Comparison of ENCODE assay signal across 29 cellular contexts in the genomic region with DNA sequence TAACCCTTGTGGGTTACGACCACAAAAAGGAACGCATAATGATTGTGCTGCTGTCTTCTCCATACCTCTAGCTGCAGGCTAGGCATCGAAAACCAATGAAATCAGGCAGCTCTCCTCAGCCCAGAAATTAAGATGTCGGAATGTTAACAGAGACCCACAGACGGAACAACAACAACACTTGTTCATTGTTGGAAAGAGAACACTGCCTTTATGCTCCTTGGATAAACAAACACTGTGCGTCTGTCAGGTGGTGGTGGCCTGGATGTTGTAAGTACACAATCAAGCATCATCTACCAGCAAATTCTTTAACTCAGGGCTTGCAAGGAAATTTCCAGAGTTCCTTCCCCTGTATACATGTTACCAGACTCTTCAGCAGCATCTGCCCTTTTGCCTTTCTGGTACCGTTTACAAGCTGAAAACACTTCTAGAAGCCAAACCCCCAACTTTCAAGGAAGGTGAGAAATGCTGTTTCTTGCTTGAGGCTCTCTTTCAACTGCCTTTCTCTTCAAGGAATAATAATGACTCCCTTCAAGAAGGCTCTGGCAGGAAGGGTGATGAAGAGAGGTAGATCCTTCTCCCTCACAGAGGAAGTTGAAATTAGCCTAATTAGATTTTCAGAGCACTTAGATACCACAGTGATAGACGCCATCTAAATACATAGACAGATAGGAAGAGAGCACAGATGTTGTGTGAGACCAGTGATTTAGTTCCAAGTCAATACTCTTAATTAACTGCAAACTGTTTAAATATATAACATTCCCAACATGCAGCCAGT.
DNase-seq lines count a peak whose midpoint lies in the region; ATAC-seq and TF ChIP-seq lines count a peak whose summit lies in the region.
"Had no signal": no experiment of that assay in that cellular context is flagged by ENCODE, and none has a peak within 500 bp of the region (broad histone marks: within the 10 kb centered on the region; RNA-seq: fewer than 3 reads in every experiment).

No MANE protein-coding gene starts in this region.

- WGBS in esophagus muscularis mucosa = 76% methylated on average over 8 of the region's 8 CpGs

- H3K4me1 ChIP-seq in SJCRH30 (peaks cover 19% of the 10 kb centered on the region), esophagus muscularis mucosa (no peaks in the 10 kb centered on the region)
- H3K4me1 ChIP-seq: Peyer's patch had no signal

- DNase-seq in ELF-1 (ENCODE audit: low read depth, low spot score) (peak; percentile 42), SJCRH30 (peak; percentile 6 to 37), esophagus muscularis mucosa (ENCODE audit: extremely low spot score) (peak; percentile 47), midbrain (lab: John Stamatoyannopoulos, UW) (peak; percentile 4), epidermal melanocyte (ENCODE audit: insufficient read length, low spot score) (no peak), HCEC 1CT (no peak), progenitor cell of endocrine pancreas (ENCODE audit: low spot score, unreplicated experiment) (no peak)
- DNase-seq: activated CD4-positive, alpha-beta T cell treated with anti-CD3 and anti-CD28 coated beads, Interleukin-2, amount 10 ng/mL, durations not matched to agents 24 days and 14 days; activated CD8-positive, alpha-beta memory T cell treated with anti-CD3 and anti-CD28 coated beads for 24 hours; activated T-cell treated with anti-CD3 and anti-CD28 coated beads for 4 hours; amniotic stem cell; Calu3; CD4-positive, CD25-positive, alpha-beta regulatory T cell; DMS79; GDM1; GOT3; NCI-H1092; NCI-H187; NCI-H526; ovary; Peyer's patch; small intestine; stimulated activated naive B cell treated with anti-CD40 and anti-IgM and Interleukin-4, amounts not matched to agents 10 μg/mL and 1 μg/mL and 100 μg/mL, for 72 hours; WERI-Rb-1 had no signal

- peaks cover 64% of the 10 kb centered on the region for H3K27me3 Mint-ChIP-seq in progenitor cell of endocrine pancreas
- H3K27me3 Mint-ChIP-seq: activated CD4-positive, alpha-beta T cell treated with anti-CD3 and anti-CD28 coated beads, Interleukin-2, amount 10 ng/mL, durations not matched to agents 24 days and 14 days; activated naive CD4-positive, alpha-beta T cell treated with anti-CD3 and anti-CD28 coated beads, Interleukin-2, amount 50 U/mL, for 24 hours; CD4-positive, CD25-positive, alpha-beta regulatory T cell had no signal

- TF ChIP-seq CTCF in esophagus muscularis mucosa (IDR thresholded peaks at IDR 0.05) (no peak), progenitor cell of endocrine pancreas (IDR thresholded peaks at IDR 0.05; ENCODE audit: unreplicated experiment) (no peak)

- TF ChIP-seq POLR2A in esophagus muscularis mucosa (IDR thresholded peaks at IDR 0.05; ENCODE audit: low read depth) = no peak

- H3K9me3 ChIP-seq in SJCRH30 (replicated peaks) (no peaks in the 10 kb centered on the region), esophagus muscularis mucosa (peaks cover 0 to 15% (median 8%) of the 10 kb centered on the region in 4 donors)
- H3K9me3 ChIP-seq: ovary, Peyer's patch, thoracic aorta had no signal

- no peaks in the 10 kb centered on the region for H3K36me3 ChIP-seq in SJCRH30
- H3K36me3 ChIP-seq in esophagus muscularis mucosa = no peaks in the 10 kb centered on the region
- H3K36me3 ChIP-seq: ovary, Peyer's patch, thoracic aorta, WERI-Rb-1 had no signal

- intact Hi-C loops in esophagus muscularis mucosa (cut with DNase I) = no loop called here

- peaks cover 11% of the 10 kb centered on the region for H3K9me3 Mint-ChIP-seq in progenitor cell of endocrine pancreas (ENCODE audit: low read depth)
- H3K9me3 Mint-ChIP-seq: activated CD4-positive, alpha-beta T cell treated with anti-CD3 and anti-CD28 coated beads, Interleukin-2, amount 10 ng/mL, durations not matched to agents 24 days and 14 days had no signal

- ATAC-seq in GM21737 (IDR thresholded peaks at IDR 0.05; ENCODE audit: unreplicated experiment) = no peak
- ATAC-seq: K562; stimulated activated naive B cell treated with anti-CD40 and anti-IgM and Interleukin-4, amounts not matched to agents 10 μg/mL and 1 μg/mL and 100 μg/mL, for 72 hours had no signal

- no peak overlapping the region for H3K4me3 Mint-ChIP-seq in progenitor cell of endocrine pancreas (ENCODE audit: low read depth)
- H3K4me3 Mint-ChIP-seq: activated CD4-positive, alpha-beta T cell treated with anti-CD3 and anti-CD28 coated beads, Interleukin-2, amount 10 ng/mL, durations not matched to agents 24 days and 14 days; activated naive CD4-positive, alpha-beta T cell treated with anti-CD3 and anti-CD28 coated beads, Interleukin-2, amount 50 U/mL, for 24 hours; CD4-positive, CD25-positive, alpha-beta regulatory T cell; nephron; stimulated activated naive B cell treated with anti-CD40 and anti-IgM and Interleukin-4, amounts not matched to agents 10 μg/mL and 1 μg/mL and 100 μg/mL, for 72 hours had no signal

- TF ChIP-seq EP300 in esophagus muscularis mucosa (IDR thresholded peaks at IDR 0.05) = no peak

- H3K4me1 Mint-ChIP-seq in progenitor cell of endocrine pancreas (ENCODE audit: low read depth) = peaks cover 3% of the 10 kb centered on the region
- H3K4me1 Mint-ChIP-seq: activated CD4-positive, alpha-beta T cell treated with anti-CD3 and anti-CD28 coated beads, Interleukin-2, amount 10 ng/mL, durations not matched to agents 24 days and 14 days; activated naive CD4-positive, alpha-beta T cell treated with anti-CD3 and anti-CD28 coated beads, Interleukin-2, amount 50 U/mL, for 24 hours; CD4-positive, CD25-positive, alpha-beta regulatory T cell; stimulated activated naive B cell treated with anti-CD40 and anti-IgM and Interleukin-4, amounts not matched to agents 10 μg/mL and 1 μg/mL and 100 μg/mL, for 72 hours had no signal

- no peak overlapping the region for H3K27ac Mint-ChIP-seq in progenitor cell of endocrine pancreas
- H3K27ac Mint-ChIP-seq: activated CD4-positive, alpha-beta T cell treated with anti-CD3 and anti-CD28 coated beads, Interleukin-2, amount 10 ng/mL, durations not matched to agents 24 days and 14 days; activated naive CD4-positive, alpha-beta T cell treated with anti-CD3 and anti-CD28 coated beads, Interleukin-2, amount 50 U/mL, for 24 hours; CD4-positive, CD25-positive, alpha-beta regulatory T cell; stimulated activated naive B cell treated with anti-CD40 and anti-IgM and Interleukin-4, amounts not matched to agents 10 μg/mL and 1 μg/mL and 100 μg/mL, for 72 hours had no signal

- H3K27ac ChIP-seq in SJCRH30 (peak overlapping the region; percentile 40), esophagus muscularis mucosa (replicated peaks in 1 of 4) (no peak overlapping the region)
- H3K27ac ChIP-seq: ovary, Peyer's patch, thoracic aorta, WERI-Rb-1 had no signal

- H3K27me3 ChIP-seq in SJCRH30 (no peaks in the 10 kb centered on the region), esophagus muscularis mucosa (peaks cover 0 to 26% (median 4%) of the 10 kb centered on the region in 4 donors)
- H3K27me3 ChIP-seq: ovary, Peyer's patch had no signal

- H3K4me3 ChIP-seq in SJCRH30 (peak overlapping the region; percentile 24), esophagus muscularis mucosa (no peak overlapping the region)
- H3K4me3 ChIP-seq: K562, ovary, Peyer's patch, thoracic aorta had no signal

- H3K36me3 Mint-ChIP-seq in progenitor cell of endocrine pancreas (ENCODE audit: insufficient read depth) = no peaks in the 10 kb centered on the region
- H3K36me3 Mint-ChIP-seq: activated naive CD4-positive, alpha-beta T cell treated with anti-CD3 and anti-CD28 coated beads, Interleukin-2, amount 50 U/mL, for 24 hours; CD4-positive, CD25-positive, alpha-beta regulatory T cell; stimulated activated naive B cell treated with anti-CD40 and anti-IgM and Interleukin-4, amounts not matched to agents 10 μg/mL and 1 μg/mL and 100 μg/mL, for 72 hours had no signal

Comparison
In these comparisons a context has a peak if more than half of its experiments do, and no peak if none do; other contexts are left out.
1. DNase-seq: peak in ELF-1 (single experiment), SJCRH30 (2 of 2), esophagus muscularis mucosa (single experiment) and midbrain (single experiment); none in epidermal melanocyte (single experiment), HCEC 1CT (single experiment) and progenitor cell of endocrine pancreas (single experiment).